9 cellular contexts compared by ENCODE assay signal in the genomic region with DNA sequence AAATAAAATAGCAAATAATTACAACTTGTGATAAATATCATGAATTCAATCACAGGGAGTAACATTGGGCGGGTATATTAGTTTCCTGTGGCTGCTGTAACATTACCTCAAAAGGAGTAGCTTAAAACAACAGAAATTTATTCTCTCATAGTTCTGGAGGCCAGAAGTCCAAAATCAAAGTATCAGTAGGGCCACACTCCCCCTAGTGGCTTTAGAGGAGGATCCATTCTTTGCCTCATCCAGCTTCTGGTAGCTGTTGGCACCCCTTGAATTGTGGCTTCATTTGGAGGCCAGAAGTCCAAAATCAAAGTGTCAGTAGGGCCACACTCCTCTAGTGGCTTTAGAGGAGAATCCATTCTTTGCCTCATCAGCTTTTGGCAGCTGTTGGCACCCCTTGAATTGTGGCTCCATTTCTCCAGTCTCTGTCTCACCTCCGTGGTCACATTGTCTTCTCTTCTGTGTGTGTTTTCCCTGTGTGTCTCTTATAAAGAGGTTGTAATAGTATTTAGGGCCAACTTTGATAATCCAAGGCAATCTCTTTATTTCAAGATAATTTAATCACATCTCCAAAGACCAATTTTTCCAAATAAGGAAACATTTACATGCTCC. TPM values are rescaled to one million over a fixed set of nuclear protein-coding genes. Genes with fewer than 3 reads are reported as not detected.
A peak's percentile ranks its signal among the peaks of the same experiment; 100 is the strongest.
DNase-seq lines count a peak whose midpoint lies in the region; ATAC-seq, FAIRE-seq and TF ChIP-seq lines count a peak whose summit lies in the region.
"Had no signal": no experiment of that assay in that cellular context is flagged by ENCODE, and none has a peak within 500 bp of the region (broad histone marks: within the 10 kb centered on the region; RNA-seq: fewer than 3 reads in every experiment).

No MANE protein-coding gene starts in this region.

- H3K9me3 ChIP-seq in adipocyte (ENCODE audit: control insufficient read depth, low read length), result no peaks in the 10 kb centered on the region
- H3K9me3 ChIP-seq in liver (ENCODE audit: control insufficient read depth in 4 of 4, low read length in 3 of 4), result no peaks in the 10 kb centered on the region

- H3K36me3 ChIP-seq in adipocyte (ENCODE audit: control insufficient read depth, insufficient read depth, low read length, severe bottlenecking), result no peaks in the 10 kb centered on the region
- no peaks in the 10 kb centered on the region for H3K36me3 ChIP-seq in liver (ENCODE audit: control insufficient read depth in 4 of 4, insufficient read depth in 3 of 4, low read depth in 1 of 4, low read length in 3 of 4)

- peak; percentile 60 for DNase-seq in DMS 273 (lab: John Stamatoyannopoulos, UW; ENCODE audit: unreplicated experiment)
- DNase-seq in DMS 273 treated with DMSO at 0.1 percent for 48 hours (lab: John Stamatoyannopoulos, UW), result no peak
- peak; percentile 66 for DNase-seq in adipocyte (ENCODE audit: low read depth)
- DNase-seq in RCC 7860 (ENCODE audit: low spot score), result no peak

- 60% methylated on average over 2 of the region's 2 CpGs for WGBS in liver

- no peak overlapping the region for H3K27ac ChIP-seq in liver (ENCODE audit: low read depth in 1 of 2, low read length in 2 of 2)

- TF ChIP-seq RAD21 in liver (IDR thresholded peaks at IDR 0.05), result peak; percentile 98

- no peak for FAIRE-seq in RCC 7860 (lab: Jason Lieb, UNC)
- FAIRE-seq: A204.1 had no signal

- no peaks in the 10 kb centered on the region for H3K27me3 ChIP-seq in adipocyte (replicated peaks; ENCODE audit: control insufficient read depth, insufficient read depth, low read length)
- no peaks in the 10 kb centered on the region for H3K27me3 ChIP-seq in liver (ENCODE audit: control insufficient read depth in 4 of 4, insufficient read depth in 4 of 4, low read length in 3 of 4)

- H3K9ac ChIP-seq in adipocyte (ENCODE audit: low read length) (no peak overlapping the region), liver (ENCODE audit: low read depth in 1 of 2, low read length in 2 of 2) (no peak overlapping the region)

- peak; percentile 74 for TF ChIP-seq CTCF in liver (IDR thresholded peaks at IDR 0.05; ENCODE audit: low read depth, low read length, missing input control)

- H3K4me3 ChIP-seq in adipocyte (ENCODE audit: low read length) (no peak overlapping the region), liver (ENCODE audit: low read depth in 1 of 3, low read length in 3 of 3) (no peak overlapping the region)

- H3K4me1 ChIP-seq in adipocyte (ENCODE audit: control insufficient read depth, insufficient read depth, low read length), result peaks cover 2% of the 10 kb centered on the region
- H3K4me1 ChIP-seq in liver (ENCODE audit: control insufficient read depth in 4 of 4, insufficient read depth in 4 of 4, low read length in 3 of 4), result peaks cover 0 to 7% (median 3%) of the 10 kb centered on the region in 4 donors

- ATAC-seq in HG03354 (IDR thresholded peaks at IDR 0.05; ENCODE audit: poor library complexity, severe bottlenecking, unreplicated experiment) (peak; percentile 26), GM19395 (IDR thresholded peaks at IDR 0.05; ENCODE audit: unreplicated experiment) (no peak), HG03432 (IDR thresholded peaks at IDR 0.05; ENCODE audit: unreplicated experiment) (no peak)

TF ChIP-seq in liver, 16 proteins besides CTCF, POLR2A, EP300 and RAD21:
- TF ChIP-seq GABPA (IDR thresholded peaks at IDR 0.05 in 1 of 2, conservative IDR thresholded peaks at IDR 0.05 in 1 of 2) (no peak), YY1 (IDR thresholded peaks at IDR 0.05) (no peak), EGR1 (IDR thresholded peaks at IDR 0.05; ENCODE audit: low read depth in 2 of 2) (no peak), HNF4A (conservative IDR thresholded peaks at IDR 0.05) (peak; percentile 83 to 89), FOXA2 (IDR thresholded peaks at IDR 0.05) (no peak), RXRA (IDR thresholded peaks at IDR 0.05) (peak in 1 of 2 donors; percentile 40), TAF1 (conservative IDR thresholded peaks at IDR 0.05) (no peak), ZBTB33 (IDR thresholded peaks at IDR 0.05) (no peak), NR2F2 (IDR thresholded peaks at IDR 0.05) (no peak), SP1 (IDR thresholded peaks at IDR 0.05) (peak; percentile 60), FOXA1 (IDR thresholded peaks at IDR 0.05) (no peak), REST (IDR thresholded peaks at IDR 0.05) (no peak), JUND (IDR thresholded peaks at IDR 0.05) (no peak), HNF4G (IDR thresholded peaks at IDR 0.05) (peak; percentile 66)
- TF ChIP-seq, protein P1, sequence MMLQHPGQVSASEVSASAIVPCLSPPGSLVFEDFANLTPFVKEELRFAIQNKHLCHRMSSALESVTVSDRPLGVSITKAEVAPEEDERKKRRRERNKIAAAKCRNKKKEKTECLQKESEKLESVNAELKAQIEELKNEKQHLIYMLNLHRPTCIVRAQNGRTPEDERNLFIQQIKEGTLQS (IDR thresholded peaks at IDR 0.05), result no peak
- TF ChIP-seq, protein P2, sequence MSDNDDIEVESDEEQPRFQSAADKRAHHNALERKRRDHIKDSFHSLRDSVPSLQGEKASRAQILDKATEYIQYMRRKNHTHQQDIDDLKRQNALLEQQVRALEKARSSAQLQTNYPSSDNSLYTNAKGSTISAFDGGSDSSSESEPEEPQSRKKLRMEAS (IDR thresholded peaks at IDR 0.05), result no peak

RNA-seq across cellular contexts. Expression of gene CFAP20DC, which starts 3.1 kb away (rescaled TPM):
- 1 to 10 TPM in 1 of 2 donors, under 1 TPM in 1; 0.98 to 2.1 TPM for total RNA-seq in liver
- 1 to 10 TPM in 1 of 2 donors, under 1 TPM in 1; 0.98 to 2.1 TPM for polyA plus RNA-seq in liver

Comparison
In these comparisons a context has a peak if more than half of its experiments do, and no peak if none do; other contexts are left out.
1. DNase-seq: peak in DMS 273 (single experiment) and adipocyte (single experiment); none in DMS 273 treated with DMSO at 0.1 percent for 48 hours (single experiment) and RCC 7860 (single experiment).